25 cellular contexts compared by ENCODE assay signal in genomic region chr17:679491-679890, GRCh38.
"Had no signal": no experiment of that assay in that cellular context is flagged by ENCODE, and none has a peak within 500 bp of the region (broad histone marks: within the 10 kb centered on the region; RNA-seq: fewer than 3 reads in every experiment).

No MANE protein-coding gene starts in this region.

- H3K9me3 ChIP-seq: pancreas, psoas muscle, right lobe of liver, sigmoid colon, stomach, thoracic aorta, thyroid gland, tibial nerve, upper lobe of left lung, vagina had no signal

- H3K36me3 Mint-ChIP-seq: natural killer cell had no signal

- H3K4me3 Mint-ChIP-seq: natural killer cell; nephron; neural progenitor cell; stimulated activated effector memory CD8-positive, alpha-beta T cell treated with anti-CD3 and anti-CD28 coated beads, Interleukin-12 subunit alpha, Interleukin-12 subunit beta, amount 100 ng/mL, for 72 hours; stimulated activated naive B cell treated with anti-CD40 and anti-IgM and Interleukin-4, amounts not matched to agents 10 μg/mL and 1 μg/mL and 100 μg/mL, for 72 hours; stimulated activated naive CD8-positive, alpha-beta T cell treated with anti-CD3 and anti-CD28 coated beads, Interleukin-15, Interleukin-2, amounts not matched to agents 100 ng/mL and 50 ng/mL, for 24 hours had no signal

- ATAC-seq: natural killer cell; pancreas; psoas muscle; right cardiac atrium; right lobe of liver; stimulated activated effector memory CD8-positive, alpha-beta T cell treated with anti-CD3 and anti-CD28 coated beads, Interleukin-12 subunit alpha, Interleukin-12 subunit beta, amount 100 ng/mL, for 72 hours; stimulated activated naive B cell treated with anti-CD40 and anti-IgM and Interleukin-4, amounts not matched to agents 10 μg/mL and 1 μg/mL and 100 μg/mL, for 72 hours had no signal

- DNase-seq: natural killer cell; occipital lobe; pancreas; psoas muscle; right cardiac atrium; right lobe of liver; sigmoid colon; small intestine; stimulated activated CD4-positive, alpha-beta T cell treated with anti-CD3 and anti-CD28 coated beads, Interleukin-15, amount 100 ng/mL, for 24 hours; stimulated activated CD4-positive, alpha-beta T cell treated with anti-CD3 and anti-CD28 coated beads, Interleukin-2, amount 100 ng/mL, for 24 hours; stimulated activated CD4-positive, alpha-beta T cell treated with anti-CD3 and anti-CD28 coated beads, Interleukin-2, amount 100 ng/mL, for 48 hours; stimulated activated CD4-positive, alpha-beta T cell treated with anti-CD3 and anti-CD28 coated beads, Interleukin-4, amount 100 ng/mL, for 24 hours; stimulated activated naive B cell treated with anti-CD40 and anti-IgM and Interleukin-4, amounts not matched to agents 10 μg/mL and 1 μg/mL and 100 μg/mL, for 72 hours; stimulated activated naive CD4-positive, alpha-beta T cell treated with Interleukin-2 at 50 U/mL for 16 hours; stomach; thyroid gland; trophoblast cell; upper lobe of left lung had no signal

- H3K27me3 ChIP-seq: neural progenitor cell, pancreas, right lobe of liver, sigmoid colon, stomach, thyroid gland, tibial nerve, upper lobe of left lung, vagina had no signal

- H3K9me3 Mint-ChIP-seq: natural killer cell; nephron; stimulated activated effector memory CD8-positive, alpha-beta T cell treated with anti-CD3 and anti-CD28 coated beads, Interleukin-12 subunit alpha, Interleukin-12 subunit beta, amount 100 ng/mL, for 72 hours; stimulated activated naive CD8-positive, alpha-beta T cell treated with anti-CD3 and anti-CD28 coated beads, Interleukin-15, Interleukin-2, amounts not matched to agents 100 ng/mL and 50 ng/mL, for 24 hours had no signal

- H3K36me3 ChIP-seq: neural progenitor cell, pancreas, sigmoid colon, thoracic aorta, thyroid gland had no signal

- H3K4me3 ChIP-seq: neural progenitor cell, pancreas, psoas muscle, right lobe of liver, sigmoid colon, stomach, thoracic aorta, thyroid gland, tibial nerve, upper lobe of left lung, vagina had no signal

- H3K27ac ChIP-seq: neural progenitor cell, pancreas, psoas muscle, right lobe of liver, sigmoid colon, stomach, thoracic aorta, thyroid gland, tibial nerve, upper lobe of left lung, vagina had no signal

- H3K27me3 Mint-ChIP-seq: stimulated activated naive B cell treated with anti-CD40 and anti-IgM and Interleukin-4, amounts not matched to agents 10 μg/mL and 1 μg/mL and 100 μg/mL, for 72 hours; stimulated activated naive CD8-positive, alpha-beta T cell treated with anti-CD3 and anti-CD28 coated beads, Interleukin-15, Interleukin-2, amounts not matched to agents 100 ng/mL and 50 ng/mL, for 24 hours had no signal

- H3K4me1 ChIP-seq: pancreas, psoas muscle, right lobe of liver, upper lobe of left lung, vagina had no signal

- H3K27ac Mint-ChIP-seq: natural killer cell; nephron; neural progenitor cell; stimulated activated effector memory CD8-positive, alpha-beta T cell treated with anti-CD3 and anti-CD28 coated beads, Interleukin-12 subunit alpha, Interleukin-12 subunit beta, amount 100 ng/mL, for 72 hours; stimulated activated naive B cell treated with anti-CD40 and anti-IgM and Interleukin-4, amounts not matched to agents 10 μg/mL and 1 μg/mL and 100 μg/mL, for 72 hours; stimulated activated naive CD8-positive, alpha-beta T cell treated with anti-CD3 and anti-CD28 coated beads, Interleukin-15, Interleukin-2, amounts not matched to agents 100 ng/mL and 50 ng/mL, for 24 hours had no signal
